Comparison of ENCODE assay signal across 2 cellular contexts in the genomic region with DNA sequence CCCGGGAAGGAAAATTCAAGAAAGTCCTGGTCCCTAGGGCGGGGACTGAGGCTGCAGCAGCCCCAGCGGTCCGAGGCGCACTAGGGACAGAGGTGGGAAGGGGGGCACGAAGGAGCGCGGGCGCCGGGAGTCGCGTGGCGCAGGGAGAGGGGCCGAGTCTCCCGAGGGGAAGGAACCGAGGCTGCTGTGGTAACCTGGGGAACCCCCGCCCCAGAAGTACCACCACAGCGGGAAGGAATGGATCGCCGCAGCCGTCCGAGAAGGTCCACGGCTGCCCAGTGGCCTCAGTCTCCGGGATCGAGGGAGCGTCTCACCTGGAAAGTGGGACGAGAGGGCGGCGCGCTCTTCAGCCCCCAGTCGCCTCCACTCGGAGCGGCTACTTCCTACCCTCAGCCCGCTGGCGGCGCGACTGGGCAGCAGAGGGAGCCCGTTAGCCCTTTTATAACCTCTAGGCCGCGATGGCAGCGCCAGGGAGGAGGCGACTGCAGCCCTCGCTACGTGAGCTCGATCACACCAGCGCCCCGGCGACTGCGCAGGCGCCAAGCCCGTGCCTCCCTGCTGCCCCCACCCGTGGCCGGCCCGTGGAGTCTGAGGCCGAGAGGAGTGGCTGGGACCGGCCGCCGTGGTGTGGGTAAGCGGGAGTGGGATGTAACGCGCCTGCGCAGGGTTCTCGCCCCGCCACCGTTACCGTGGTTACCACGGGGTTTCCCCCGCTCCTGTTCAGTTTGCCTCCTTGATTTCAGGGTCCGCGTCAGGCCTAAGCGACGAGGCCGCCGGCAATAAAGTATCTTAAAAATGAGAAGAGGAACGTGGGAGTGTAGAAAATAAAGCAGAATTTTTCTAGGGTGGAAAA.
TF ChIP-seq lines count a peak whose summit lies in the region.

P4HA1 (minus strand) TSS at position 415 of the 853 bp plus-strand sequence. CDS start 21,983 bp downstream, outside the sequence.

TF ChIP-seq in IMR-90, 13 proteins besides CTCF, POLR2A, EP300 and RAD21:
- peak; percentile 96 for TF ChIP-seq MAZ (IDR thresholded peaks at IDR 0.05; ENCODE audit: borderline replicate concordance, low read depth, low read length)
- no peak for TF ChIP-seq CEBPB (IDR thresholded peaks at IDR 0.05; ENCODE audit: low read depth, low read length)
- no peak for TF ChIP-seq RCOR1 (IDR thresholded peaks at IDR 0.05; ENCODE audit: insufficient replicate concordance, low read length)
- peak; percentile 36; the same call in 1 of the 2 replicates for TF ChIP-seq BHLHE40 (IDR thresholded peaks at IDR 0.05; ENCODE audit: low read depth, low read length)
- TF ChIP-seq NFE2L2 (IDR thresholded peaks at IDR 0.05; ENCODE audit: low read depth, low read length): no peak
- no peak for TF ChIP-seq RFX5 (IDR thresholded peaks at IDR 0.05; ENCODE audit: low read depth, low read length)
- TF ChIP-seq SMC3 (IDR thresholded peaks at IDR 0.05; ENCODE audit: low read depth, low read length): peak; percentile 54
- no peak for TF ChIP-seq ELK1 (IDR thresholded peaks at IDR 0.05; ENCODE audit: borderline replicate concordance, low read depth, low read length)
- TF ChIP-seq, protein P1, sequence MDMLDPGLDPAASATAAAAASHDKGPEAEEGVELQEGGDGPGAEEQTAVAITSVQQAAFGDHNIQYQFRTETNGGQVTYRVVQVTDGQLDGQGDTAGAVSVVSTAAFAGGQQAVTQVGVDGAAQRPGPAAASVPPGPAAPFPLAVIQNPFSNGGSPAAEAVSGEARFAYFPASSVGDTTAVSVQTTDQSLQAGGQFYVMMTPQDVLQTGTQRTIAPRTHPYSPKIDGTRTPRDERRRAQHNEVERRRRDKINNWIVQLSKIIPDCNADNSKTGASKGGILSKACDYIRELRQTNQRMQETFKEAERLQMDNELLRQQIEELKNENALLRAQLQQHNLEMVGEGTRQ (IDR thresholded peaks at IDR 0.05; ENCODE audit: low read depth, low read length): peak; percentile 10; the same call in 1 of the 2 replicates
- no peak for TF ChIP-seq MAFK (IDR thresholded peaks at IDR 0.05; ENCODE audit: low read depth, low read length)
- TF ChIP-seq CHD1 (IDR thresholded peaks at IDR 0.05; ENCODE audit: low read depth, low read length): 0 out of 2 replicates have a peak, but pooled peaks have one; percentile 35
- peak; percentile 72 for TF ChIP-seq MXI1 (IDR thresholded peaks at IDR 0.05; ENCODE audit: borderline replicate concordance, low read depth, low read length)
- TF ChIP-seq FOS (IDR thresholded peaks at IDR 0.05; ENCODE audit: low read depth, low read length): no peak

TF ChIP-seq in endothelial cell of umbilical vein, 7 proteins besides CTCF, POLR2A, EP300 and RAD21:
- no peak for TF ChIP-seq EZH2 (IDR thresholded peaks at IDR 0.05; ENCODE audit: borderline replicate concordance, low read depth, low read length, severe bottlenecking)
- no peak for TF ChIP-seq FOS (IDR thresholded peaks at IDR 0.05; ENCODE audit: borderline replicate concordance, insufficient read depth, low read length)
- peak; percentile 98 for TF ChIP-seq POLR2AphosphoS5 (IDR thresholded peaks at IDR 0.05; ENCODE audit: insufficient read depth, low read depth, low read length)
- no peak for TF ChIP-seq MYC (IDR thresholded peaks at IDR 0.05; ENCODE audit: low read depth, low read length)
